In genomic region chr7:139648617-139648932, GRCh38 we compare ENCODE assay signal across 9 cellular contexts.
DNase-seq lines count a peak whose midpoint lies in the region; ATAC-seq lines count a peak whose summit lies in the region.
"Had no signal": no experiment of that assay in that cellular context is flagged by ENCODE, and none has a peak within 500 bp of the region (broad histone marks: within the 10 kb centered on the region; RNA-seq: fewer than 3 reads in every experiment).

No MANE protein-coding gene starts in this region.

- peaks cover 62% of the 10 kb centered on the region for H3K4me1 Mint-ChIP-seq in dendritic cell treated with granulocyte-macrophage colony-stimulating factor and Interleukin-4, amounts not matched to agents 40 ng/mL and 50 ng/mL, for 4 days (ENCODE audit: low read depth)

- H3K9me3 Mint-ChIP-seq in dendritic cell treated with granulocyte-macrophage colony-stimulating factor and Interleukin-4, amounts not matched to agents 40 ng/mL and 50 ng/mL, for 4 days: no peaks in the 10 kb centered on the region

- H3K27ac Mint-ChIP-seq in dendritic cell treated with granulocyte-macrophage colony-stimulating factor and Interleukin-4, amounts not matched to agents 40 ng/mL and 50 ng/mL, for 4 days: no peak overlapping the region

- intact Hi-C loops in dendritic cell treated with granulocyte-macrophage colony-stimulating factor and Interleukin-4, amounts not matched to agents 40 ng/mL and 50 ng/mL, for 4 days (cut with micrococcal nuclease): loop anchor here (2.0 to 10.0 kb wide), 5 partner anchors 49 to 296 kb away; partner anchors contain the start of gene TBXAS1
- intact Hi-C loops in sciatic nerve (cut with DNase I): loop anchor here (5.0 kb wide), 1 partner anchor 354 kb away; no protein-coding TSS in a partner anchor

- H3K4me3 Mint-ChIP-seq in dendritic cell treated with granulocyte-macrophage colony-stimulating factor and Interleukin-4, amounts not matched to agents 40 ng/mL and 50 ng/mL, for 4 days: peak overlapping the region; percentile 63

- H3K27me3 Mint-ChIP-seq in dendritic cell treated with granulocyte-macrophage colony-stimulating factor and Interleukin-4, amounts not matched to agents 40 ng/mL and 50 ng/mL, for 4 days: peaks cover 8% of the 10 kb centered on the region

- DNase-seq in pulmonary artery endothelial cell (ENCODE audit: low read depth, low spot score) (peak; percentile 4), sciatic nerve (ENCODE audit: low spot score) (no peak), NCI-H187 treated with DMSO at 0.1 percent for 48 hours (lab: John Stamatoyannopoulos, UW) (no peak), hypothalamus (lab: John Stamatoyannopoulos, UW) (no peak)
- DNase-seq: MM.1S had no signal

- ATAC-seq in GM18907 (IDR thresholded peaks at IDR 0.05; ENCODE audit: unreplicated experiment) (peak; percentile 5), HG03354 (IDR thresholded peaks at IDR 0.05; ENCODE audit: poor library complexity, severe bottlenecking, unreplicated experiment) (peak; percentile 4), sciatic nerve (no peak), GM18909 (IDR thresholded peaks at IDR 0.05; ENCODE audit: poor library complexity, unreplicated experiment) (no peak)

- H3K36me3 Mint-ChIP-seq in dendritic cell treated with granulocyte-macrophage colony-stimulating factor and Interleukin-4, amounts not matched to agents 40 ng/mL and 50 ng/mL, for 4 days (ENCODE audit: low read depth): peaks cover 10% of the 10 kb centered on the region

Comparison
In these comparisons a context has a peak if more than half of its experiments do, and no peak if none do; other contexts are left out.
1. ATAC-seq: peak in GM18907 (single experiment) and HG03354 (single experiment); none in sciatic nerve (single experiment) and GM18909 (single experiment).